In the genomic region with DNA sequence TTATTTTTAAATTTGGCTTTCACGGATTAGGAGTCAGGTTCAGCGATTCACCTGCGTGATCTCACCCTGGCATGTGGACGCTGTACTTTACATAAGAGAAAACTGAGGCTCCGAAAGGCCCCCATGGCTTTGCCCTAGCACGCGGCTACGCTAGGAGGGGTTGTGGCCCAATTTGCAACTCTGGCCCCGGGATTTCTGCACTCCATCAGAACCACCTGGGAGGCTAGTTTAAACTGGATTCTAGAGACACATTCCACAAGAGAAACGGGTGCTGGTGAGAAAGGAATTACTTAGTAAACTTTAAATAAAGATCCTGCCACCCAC, we compare ENCODE assay signal across 9 cellular contexts. TPM values are rescaled to one million over a fixed set of nuclear protein-coding genes. Genes with fewer than 3 reads are reported as not detected.
A peak's percentile ranks its signal among the peaks of the same experiment; 100 is the strongest.
DNase-seq lines count a peak whose midpoint lies in the region; TF ChIP-seq lines count a peak whose summit lies in the region.
"Had no signal": no experiment of that assay in that cellular context is flagged by ENCODE, and none has a peak within 500 bp of the region (broad histone marks: within the 10 kb centered on the region; RNA-seq: fewer than 3 reads in every experiment).

No MANE protein-coding gene starts in this region.

- H3K27me3 ChIP-seq in MG63 (no peaks in the 10 kb centered on the region), duodenal mucosa (ENCODE audit: control insufficient read depth in 1 of 2, insufficient read depth in 2 of 2, low read length in 2 of 2) (no peaks in the 10 kb centered on the region), neuronal stem cell (ENCODE audit: control insufficient read depth in 3 of 3, insufficient read depth in 3 of 3, low read depth in 1 of 3, low read length in 3 of 3) (peaks cover 0 to 78% (median 27%) of the 10 kb centered on the region in 3 experiments)

- no peak overlapping the region for H4K91ac ChIP-seq in neuronal stem cell (ENCODE audit: low read depth, low read length, poor library complexity)

- no peak overlapping the region for H3K14ac ChIP-seq in neuronal stem cell (ENCODE audit: low read length)

- H3K4me1 ChIP-seq in duodenal mucosa (ENCODE audit: control insufficient read depth in 1 of 2, insufficient read depth in 2 of 2, low read length in 2 of 2), result peaks cover 48 to 77% of the 10 kb centered on the region in 2 donors
- peaks cover 17 to 29% of the 10 kb centered on the region in 2 donors for H3K4me1 ChIP-seq in neuronal stem cell (ENCODE audit: control insufficient read depth in 2 of 2, insufficient read depth in 1 of 2, low read depth in 1 of 2, low read length in 2 of 2)

- no peak overlapping the region for H3K4ac ChIP-seq in neuronal stem cell (ENCODE audit: low read length)

- peak overlapping the region; percentile 37 for H3K4me2 ChIP-seq in neuronal stem cell (ENCODE audit: insufficient read depth, low read length, poor library complexity, severe bottlenecking)

- H4K8ac ChIP-seq in neuronal stem cell (ENCODE audit: low read depth, low read length), result no peak overlapping the region

- H3K36me3 ChIP-seq in MG63 (peaks cover 85% of the 10 kb centered on the region), duodenal mucosa (ENCODE audit: control insufficient read depth in 1 of 2, insufficient read depth in 2 of 2, low read length in 2 of 2) (peaks cover 27 to 55% of the 10 kb centered on the region in 2 donors), neuronal stem cell (replicated peaks in 1 of 2; ENCODE audit: control insufficient read depth in 2 of 2, insufficient read depth in 2 of 2, low read length in 2 of 2) (peaks cover 0 to 6% of the 10 kb centered on the region in 2 donors)

- no peak overlapping the region for H2BK5ac ChIP-seq in neuronal stem cell (ENCODE audit: low read length)

- H2BK15ac ChIP-seq in neuronal stem cell (ENCODE audit: low read length), result no peak overlapping the region

- H3K79me1 ChIP-seq in neuronal stem cell (ENCODE audit: low read depth, low read length), result no peaks in the 10 kb centered on the region

- H3K9ac ChIP-seq in duodenal mucosa (ENCODE audit: low read depth in 1 of 2, low read length in 2 of 2) (peak overlapping the region; percentile 37 to 60), neuronal stem cell (ENCODE audit: low read depth, low read length, poor library complexity) (no peak overlapping the region)

- peak overlapping the region; percentile 58 for H3K18ac ChIP-seq in neuronal stem cell (ENCODE audit: low read length)

- no peak overlapping the region for H2BK120ac ChIP-seq in neuronal stem cell (ENCODE audit: low read depth, low read length)

- DNase-seq in MG63, result no peak
- no peak for DNase-seq in neuronal stem cell (ENCODE audit: low spot score)
- DNase-seq in HuH-7 (ENCODE audit: low spot score), result no peak
- no peak for DNase-seq in OCI-M1 (lab: John Stamatoyannopoulos, UW)
- DNase-seq in foreskin melanocyte, result no peak
- DNase-seq in COLO668 (lab: John Stamatoyannopoulos, UW; ENCODE audit: unreplicated experiment), result no peak

- TF ChIP-seq CTCF in C4-2B (conservative IDR thresholded peaks at IDR 0.05), result no peak

- H2AK5ac ChIP-seq in neuronal stem cell (ENCODE audit: low read depth, low read length), result no peak overlapping the region

- H3K23ac ChIP-seq in neuronal stem cell (ENCODE audit: low read depth, low read length, poor library complexity), result no peak overlapping the region

- peak overlapping the region; percentile 72 for H3K27ac ChIP-seq in C4-2B
- peak overlapping the region; percentile 97 for H3K27ac ChIP-seq in duodenal mucosa (ENCODE audit: low read depth, low read length)
- no peak overlapping the region for H3K27ac ChIP-seq in neuronal stem cell (replicated peaks; ENCODE audit: low read length)

- H2AFZ ChIP-seq in neuronal stem cell (ENCODE audit: low read length), result peak overlapping the region; percentile 84

- no CpG with 5 or more reads among the region's 10 CpGs for WGBS in neuronal stem cell (ENCODE audit: extremely low coverage in 2 of 2, insufficient read length in 2 of 2, insufficient replicate concordance in 1 of 2), 2 donors

- H3K9me3 ChIP-seq in MG63 (no peaks in the 10 kb centered on the region), duodenal mucosa (ENCODE audit: control insufficient read depth in 1 of 2, low read length in 2 of 2) (no peaks in the 10 kb centered on the region), neuronal stem cell (replicated peaks in 1 of 2; ENCODE audit: control insufficient read depth in 2 of 2, insufficient read depth in 1 of 2, low read depth in 1 of 2, low read length in 2 of 2) (no peaks in the 10 kb centered on the region)

- H3K4me3 ChIP-seq in MG63 (peak overlapping the region; percentile 75), duodenal mucosa (ENCODE audit: low read depth in 1 of 2, low read length in 2 of 2) (peak overlapping the region; percentile 58 to 73), neuronal stem cell (ENCODE audit: low read length in 2 of 2) (peak overlapping the region in 1 of 2 donors; percentile 37)

- no peak overlapping the region for H2BK12ac ChIP-seq in neuronal stem cell (ENCODE audit: low read length)

RNA-seq across cellular contexts. Expression of a gene that starts 6.2 kb away (rescaled TPM):
- total RNA-seq in MG63 (2014; rRNA removed; shearing (Covaris generic); ENCODE audit: low replicate concordance), result 2.2 and 3.6 TPM in 2 replicates
- polyA plus RNA-seq in neuronal stem cell (2013, experiment 1 of 2), result 1.8 TPM
- polyA plus RNA-seq in neuronal stem cell (2013, experiment 2 of 2), result 1.5 TPM

RNA-seq across cellular contexts. Expression of a gene that starts 23.0 kb away (rescaled TPM):
- total RNA-seq in MG63 (2014; rRNA removed; shearing (Covaris generic); ENCODE audit: low replicate concordance), result not detected in 2 replicates
- 0.42 TPM for polyA plus RNA-seq in neuronal stem cell (2013, experiment 1 of 2)
- polyA plus RNA-seq in neuronal stem cell (2013, experiment 2 of 2), result 0.43 TPM
- total RNA-seq: LHCN-M2 had no signal

RNA-seq across cellular contexts. Expression of a gene that starts 54.2 kb away (rescaled TPM):
- 4.1 and 6.1 TPM in 2 replicates for total RNA-seq in MG63 (2014; rRNA removed; shearing (Covaris generic); ENCODE audit: low replicate concordance)
- 28.4 TPM for polyA plus RNA-seq in neuronal stem cell (2013, experiment 1 of 2)
- 27.8 TPM for polyA plus RNA-seq in neuronal stem cell (2013, experiment 2 of 2)

RNA-seq across cellular contexts. Expression of a gene that starts 55.8 kb away (rescaled TPM):
- 0.92 TPM in 1 of 2 replicates, not detected in the other for total RNA-seq in MG63 (2014; rRNA removed; shearing (Covaris generic); ENCODE audit: low replicate concordance)
- polyA plus RNA-seq in neuronal stem cell (2013, experiment 1 of 2), result not detected
- not detected for polyA plus RNA-seq in neuronal stem cell (2013, experiment 2 of 2)
- total RNA-seq: LHCN-M2 had no signal
